Comparison of ENCODE assay signal across 21 cellular contexts in genomic region chrX:87961471-87961870, GRCh38.
"Had no signal": no experiment of that assay in that cellular context is flagged by ENCODE, and none has a peak within 500 bp of the region (broad histone marks: within the 10 kb centered on the region; RNA-seq: fewer than 3 reads in every experiment).

No MANE protein-coding gene starts in this region.

- H3K4me3 Mint-ChIP-seq: activated CD4-positive, alpha-beta T cell treated with anti-CD3 and anti-CD28 coated beads, Interleukin-2, amount 10 ng/mL, durations not matched to agents 7 days and 5 days; activated CD8-positive, alpha-beta T cell treated with anti-CD3 and anti-CD28 coated beads, Interleukin-2, amount 10 ng/mL, durations not matched to agents 7 days and 5 days; activated T-cell treated with anti-CD3 and anti-CD28 coated beads, Interleukin-2, amount 50 U/mL, for 24 hours; nephron had no signal

- H3K9me3 ChIP-seq: body of pancreas, left ventricle myocardium inferior, thyroid gland had no signal

- H3K4me3 ChIP-seq: body of pancreas, dorsolateral prefrontal cortex, left ventricle myocardium inferior, thyroid gland had no signal

- H3K36me3 ChIP-seq: left ventricle myocardium inferior, thyroid gland had no signal

- H3K27me3 ChIP-seq: body of pancreas, foreskin keratinocyte, thyroid gland had no signal

- H3K4me1 ChIP-seq: body of pancreas, foreskin keratinocyte, left ventricle myocardium inferior, thyroid gland had no signal

- H3K27ac Mint-ChIP-seq: activated CD4-positive, alpha-beta T cell treated with anti-CD3 and anti-CD28 coated beads, Interleukin-2, amount 10 ng/mL, durations not matched to agents 7 days and 5 days; activated CD8-positive, alpha-beta T cell treated with anti-CD3 and anti-CD28 coated beads, Interleukin-2, amount 10 ng/mL, durations not matched to agents 7 days and 5 days; activated T-cell treated with anti-CD3 and anti-CD28 coated beads, Interleukin-2, amount 50 U/mL, for 24 hours; activated T-helper 2 cell treated with anti-CD3 and anti-CD28 coated beads, Interferon-gamma antibody, Interleukin-2, Interleukin-4, amounts not matched to agents 10 μg/mL and 5 μg/mL and 100 μg/mL, durations not matched to agents 14 hours and 24 hours and 36 hours; nephron had no signal

- H3K9me3 Mint-ChIP-seq: activated CD4-positive, alpha-beta T cell treated with anti-CD3 and anti-CD28 coated beads, Interleukin-2, amount 10 ng/mL, durations not matched to agents 7 days and 5 days; activated T-cell treated with anti-CD3 and anti-CD28 coated beads, Interleukin-2, amount 50 U/mL, for 24 hours; activated T-helper 2 cell treated with anti-CD3 and anti-CD28 coated beads, Interferon-gamma antibody, Interleukin-2, Interleukin-4, amounts not matched to agents 10 μg/mL and 5 μg/mL and 100 μg/mL, durations not matched to agents 14 hours and 24 hours and 36 hours; nephron had no signal

- H3K27ac ChIP-seq: body of pancreas, dorsolateral prefrontal cortex, epithelial cell of prostate, foreskin keratinocyte, left ventricle myocardium inferior, thyroid gland had no signal

- H3K27me3 Mint-ChIP-seq: activated CD4-positive, alpha-beta T cell treated with anti-CD3 and anti-CD28 coated beads, Interleukin-2, amount 10 ng/mL, durations not matched to agents 7 days and 5 days had no signal

- H3K4me1 Mint-ChIP-seq: activated CD4-positive, alpha-beta T cell treated with anti-CD3 and anti-CD28 coated beads, Interleukin-2, amount 10 ng/mL, durations not matched to agents 7 days and 5 days had no signal

- DNase-seq: activated CD4-positive, alpha-beta T cell treated with anti-CD3 and anti-CD28 coated beads, Interleukin-2, amount 10 ng/mL, durations not matched to agents 7 days and 5 days; activated CD8-positive, alpha-beta T cell treated with anti-CD3 and anti-CD28 coated beads, Interleukin-2, amount 10 ng/mL, durations not matched to agents 7 days and 5 days; activated naive CD4-positive, alpha-beta T cell treated with Interleukin-2 at 50 U/mL for 16 hours; activated T-cell treated with anti-CD3 and anti-CD28 coated beads, Interleukin-2, amount 50 U/mL, for 24 hours; body of pancreas; central memory CD4-positive, alpha-beta T cell; dorsolateral prefrontal cortex; foreskin keratinocyte; glutamatergic neuron; left ventricle myocardium inferior; mammary epithelial cell; midbrain; nucleus accumbens; stimulated activated CD4-positive, alpha-beta T cell treated with anti-CD3 and anti-CD28 coated beads, Interleukin-12 subunit alpha, Interleukin-12 subunit beta, amount 100 ng/mL, for 4 hours; stimulated activated CD4-positive, alpha-beta T cell treated with anti-CD3 and anti-CD28 coated beads, Interleukin-2, amount 100 ng/mL, for 24 hours; stimulated activated naive CD4-positive, alpha-beta T cell treated with Interleukin-2 at 50 U/mL for 16 hours; T1000; thyroid gland had no signal
